In genomic region chr2:219531639-219532377, GRCh38 we compare ENCODE assay signal across 1 cellular context.
TF ChIP-seq lines count a peak whose summit lies in the region.

No MANE protein-coding gene starts in this region.

TF ChIP-seq in HepG2, 621 proteins besides CTCF, POLR2A, EP300 and RAD21:
- TF ChIP-seq TEF (CRISPR knock-in tag; IDR thresholded peaks at IDR 0.05) (no peak), ZNF83 (CRISPR knock-in tag; IDR thresholded peaks at IDR 0.05; ENCODE audit: borderline replicate concordance) (no peak), HNRNPK (IDR thresholded peaks at IDR 0.05; ENCODE audit: low read depth, low read length, poor library complexity, severe bottlenecking) (no peak), CHD2 (IDR thresholded peaks at IDR 0.05; ENCODE audit: low read depth, low read length) (no peak), ZNF33A (CRISPR knock-in tag; IDR thresholded peaks at IDR 0.05; ENCODE audit: borderline replicate concordance) (no peak), NRL (CRISPR knock-in tag; IDR thresholded peaks at IDR 0.05; ENCODE audit: borderline replicate concordance) (no peak), SCMH1 (CRISPR knock-in tag; IDR thresholded peaks at IDR 0.05; ENCODE audit: borderline replicate concordance) (no peak), PHB2 (IDR thresholded peaks at IDR 0.05; ENCODE audit: partially characterized antibody) (no peak), GATA4 (IDR thresholded peaks at IDR 0.05; ENCODE audit: borderline replicate concordance, low read depth) (no peak), POGZ (CRISPR knock-in tag; IDR thresholded peaks at IDR 0.05) (no peak), ZNF773 (CRISPR knock-in tag; IDR thresholded peaks at IDR 0.05; ENCODE audit: borderline replicate concordance) (no peak), PAX8 (CRISPR knock-in tag; IDR thresholded peaks at IDR 0.05; ENCODE audit: borderline replicate concordance) (no peak), ZNF44 (CRISPR knock-in tag; IDR thresholded peaks at IDR 0.05) (no peak), CAMTA2 (CRISPR knock-in tag; IDR thresholded peaks at IDR 0.05; ENCODE audit: borderline replicate concordance) (no peak), STAG1 (CRISPR knock-in tag; IDR thresholded peaks at IDR 0.05) (peak; percentile 18; the same call in 1 of the 2 replicates), EZH2 (conservative IDR thresholded peaks at IDR 0.05; ENCODE audit: low read depth, low read length) (peak; percentile 14; the same call in 1 of the 2 replicates), ZNF572 (CRISPR knock-in tag; IDR thresholded peaks at IDR 0.05) (no peak), XBP1 (CRISPR knock-in tag; IDR thresholded peaks at IDR 0.05) (no peak), ZNF367 (CRISPR knock-in tag; IDR thresholded peaks at IDR 0.05; ENCODE audit: borderline replicate concordance) (no peak), ZNF678 (CRISPR knock-in tag; IDR thresholded peaks at IDR 0.05) (no peak), ZNF484 (CRISPR knock-in tag; IDR thresholded peaks at IDR 0.05; ENCODE audit: borderline replicate concordance, low read depth) (no peak), KLF6 (CRISPR knock-in tag; IDR thresholded peaks at IDR 0.05) (no peak), ZNF296 (CRISPR knock-in tag; conservative IDR thresholded peaks at IDR 0.05) (no peak)
- TF ChIP-seq, protein P1, sequence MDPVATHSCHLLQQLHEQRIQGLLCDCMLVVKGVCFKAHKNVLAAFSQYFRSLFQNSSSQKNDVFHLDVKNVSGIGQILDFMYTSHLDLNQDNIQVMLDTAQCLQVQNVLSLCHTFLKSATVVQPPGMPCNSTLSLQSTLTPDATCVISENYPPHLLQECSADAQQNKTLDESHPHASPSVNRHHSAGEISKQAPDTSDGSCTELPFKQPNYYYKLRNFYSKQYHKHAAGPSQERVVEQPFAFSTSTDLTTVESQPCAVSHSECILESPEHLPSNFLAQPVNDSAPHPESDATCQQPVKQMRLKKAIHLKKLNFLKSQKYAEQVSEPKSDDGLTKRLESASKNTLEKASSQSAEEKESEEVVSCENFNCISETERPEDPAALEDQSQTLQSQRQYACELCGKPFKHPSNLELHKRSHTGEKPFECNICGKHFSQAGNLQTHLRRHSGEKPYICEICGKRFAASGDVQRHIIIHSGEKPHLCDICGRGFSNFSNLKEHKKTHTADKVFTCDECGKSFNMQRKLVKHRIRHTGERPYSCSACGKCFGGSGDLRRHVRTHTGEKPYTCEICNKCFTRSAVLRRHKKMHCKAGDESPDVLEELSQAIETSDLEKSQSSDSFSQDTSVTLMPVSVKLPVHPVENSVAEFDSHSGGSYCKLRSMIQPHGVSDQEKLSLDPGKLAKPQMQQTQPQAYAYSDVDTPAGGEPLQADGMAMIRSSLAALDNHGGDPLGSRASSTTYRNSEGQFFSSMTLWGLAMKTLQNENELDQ (CRISPR knock-in tag; IDR thresholded peaks at IDR 0.05; ENCODE audit: borderline replicate concordance), result no peak
- TF ChIP-seq, protein P2, sequence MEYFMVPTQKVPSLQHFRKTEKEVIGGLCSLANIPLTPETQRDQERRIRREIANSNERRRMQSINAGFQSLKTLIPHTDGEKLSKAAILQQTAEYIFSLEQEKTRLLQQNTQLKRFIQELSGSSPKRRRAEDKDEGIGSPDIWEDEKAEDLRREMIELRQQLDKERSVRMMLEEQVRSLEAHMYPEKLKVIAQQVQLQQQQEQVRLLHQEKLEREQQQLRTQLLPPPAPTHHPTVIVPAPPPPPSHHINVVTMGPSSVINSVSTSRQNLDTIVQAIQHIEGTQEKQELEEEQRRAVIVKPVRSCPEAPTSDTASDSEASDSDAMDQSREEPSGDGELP (IDR thresholded peaks at IDR 0.05; ENCODE audit: borderline replicate concordance, low read depth), result peak; percentile 24; the same call in 1 of the 2 replicates
TF ChIP-seq in HepG2: peak in this region for 3.
